ENCODE assay signal across 1 cellular context in the genomic region with DNA sequence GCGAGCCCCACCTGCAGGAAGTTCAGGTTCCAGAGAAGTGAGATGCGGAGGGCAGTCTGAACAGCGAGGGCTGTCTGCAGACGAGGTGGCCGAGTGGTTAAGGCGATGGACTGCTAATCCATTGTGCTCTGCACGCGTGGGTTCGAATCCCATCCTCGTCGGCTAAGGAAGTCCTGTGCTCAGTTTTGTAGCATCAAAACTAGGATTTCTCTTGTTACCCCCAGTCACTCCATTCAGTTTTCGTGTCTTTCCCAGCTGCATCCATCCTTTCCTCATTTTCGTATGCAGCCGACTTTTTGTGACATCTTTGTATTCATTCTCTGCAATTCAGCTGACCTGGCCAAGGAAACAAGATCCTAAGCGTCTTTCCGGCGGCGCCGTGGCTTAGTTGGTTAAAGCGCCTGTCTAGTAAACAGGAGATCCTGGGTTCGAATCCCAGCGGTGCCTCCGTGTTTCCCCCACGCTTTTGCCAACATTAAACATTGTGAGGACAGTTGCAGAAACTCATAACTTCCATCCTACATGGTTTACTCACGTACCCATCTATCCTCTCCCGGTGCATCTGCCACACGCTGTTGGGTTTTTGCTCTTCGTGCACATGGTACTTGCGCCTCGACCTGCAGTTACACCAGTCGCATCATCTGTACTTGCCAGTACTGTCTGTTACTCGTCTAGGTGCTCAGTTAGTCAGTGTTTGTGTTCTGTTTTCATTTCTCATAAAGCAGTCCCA.
TF ChIP-seq lines count a peak whose summit lies in the region.

No MANE protein-coding gene starts in this region.

TF ChIP-seq in A549, 52 proteins besides CTCF, POLR2A, EP300 and RAD21 (continued from another document):
- TF ChIP-seq HMGXB4 (CRISPR knock-in tag; IDR thresholded peaks at IDR 0.05; ENCODE audit: borderline replicate concordance) (peak; percentile 91; the same call in 1 of the 2 replicates), ESRRA (IDR thresholded peaks at IDR 0.05; ENCODE audit: borderline replicate concordance, low read length) (no peak), SMC3 (IDR thresholded peaks at IDR 0.05) (peak; percentile 16; the same call in 2 of the 3 replicates), HDAC2 (IDR thresholded peaks at IDR 0.05) (no peak), MAZ (IDR thresholded peaks at IDR 0.05; ENCODE audit: borderline replicate concordance, low read depth, low read length) (no peak; the same call in 1 of the 2 replicates), HOXA7 (CRISPR knock-in tag; IDR thresholded peaks at IDR 0.05) (peak; percentile 59; the same call in 1 of the 2 replicates), NR3C1 (IDR thresholded peaks at IDR 0.05) (no peak), PBX3 (IDR thresholded peaks at IDR 0.05) (no peak), CHD2 (IDR thresholded peaks at IDR 0.05; ENCODE audit: low read length, partially characterized antibody) (no peak), ATOH8 (CRISPR knock-in tag; IDR thresholded peaks at IDR 0.05; ENCODE audit: low read depth) (no peak), MAFK (IDR thresholded peaks at IDR 0.05; ENCODE audit: partially characterized antibody) (peak; percentile 60), RNF2 (IDR thresholded peaks at IDR 0.05; ENCODE audit: borderline replicate concordance, low read depth) (no peak), HOXB13 (CRISPR knock-in tag; IDR thresholded peaks at IDR 0.05; ENCODE audit: low read depth) (0 out of 2 replicates have a peak, but pooled peaks have one; percentile 79), ZC3H11A (IDR thresholded peaks at IDR 0.05) (no peak; the same call in 1 of the 2 replicates), TP53 (CRISPR knock-in tag; IDR thresholded peaks at IDR 0.05) (peak; percentile 85; the same call in 1 of the 2 replicates), HOXB5 (CRISPR knock-in tag; IDR thresholded peaks at IDR 0.05) (peak; percentile 33), CEBPB (IDR thresholded peaks at IDR 0.05) (peak in 1 of 2 experiments; percentile 77; a peak in 2 of 4 replicates), KDM5A (IDR thresholded peaks at IDR 0.05) (no peak), RFX5 (IDR thresholded peaks at IDR 0.05) (no peak), EHF (CRISPR knock-in tag; IDR thresholded peaks at IDR 0.05) (no peak), BHLHE40 (IDR thresholded peaks at IDR 0.05; ENCODE audit: low read depth, low read length) (peak; percentile 41; the same call in 1 of the 2 replicates), KDM1A (IDR thresholded peaks at IDR 0.05; ENCODE audit: low read depth) (no peak), JUN (IDR thresholded peaks at IDR 0.05) (peak in 1 of 2 experiments; percentile 42; a peak in 4 of 5 replicates), RARB (CRISPR knock-in tag; IDR thresholded peaks at IDR 0.05) (no peak), USF2 (IDR thresholded peaks at IDR 0.05) (no peak), HEYL (CRISPR knock-in tag; IDR thresholded peaks at IDR 0.05) (no peak), ELK1 (IDR thresholded peaks at IDR 0.05; ENCODE audit: low read depth, low read length) (no peak), JUNB (IDR thresholded peaks at IDR 0.05) (no peak), CHD4 (IDR thresholded peaks at IDR 0.05; ENCODE audit: borderline replicate concordance) (no peak), GATA3 (IDR thresholded peaks at IDR 0.05; ENCODE audit: borderline replicate concordance) (peak; percentile 10; the same call in 1 of the 2 replicates), NFE2L2 (conservative IDR thresholded peaks at IDR 0.05; ENCODE audit: low read length) (no peak), RCOR1 (IDR thresholded peaks at IDR 0.05; ENCODE audit: low read depth, low read length) (0 out of 2 replicates have a peak, but pooled peaks have one; percentile 11), NPAS2 (CRISPR knock-in tag; IDR thresholded peaks at IDR 0.05; ENCODE audit: borderline replicate concordance) (no peak), ZNF302 (CRISPR knock-in tag; IDR thresholded peaks at IDR 0.05) (no peak), FOSB (CRISPR knock-in tag; IDR thresholded peaks at IDR 0.05) (no peak), TFCP2L1 (CRISPR knock-in tag; IDR thresholded peaks at IDR 0.05) (no peak), PHF8 (IDR thresholded peaks at IDR 0.05; ENCODE audit: borderline replicate concordance, low read depth) (no peak)
- TF ChIP-seq, protein P1, sequence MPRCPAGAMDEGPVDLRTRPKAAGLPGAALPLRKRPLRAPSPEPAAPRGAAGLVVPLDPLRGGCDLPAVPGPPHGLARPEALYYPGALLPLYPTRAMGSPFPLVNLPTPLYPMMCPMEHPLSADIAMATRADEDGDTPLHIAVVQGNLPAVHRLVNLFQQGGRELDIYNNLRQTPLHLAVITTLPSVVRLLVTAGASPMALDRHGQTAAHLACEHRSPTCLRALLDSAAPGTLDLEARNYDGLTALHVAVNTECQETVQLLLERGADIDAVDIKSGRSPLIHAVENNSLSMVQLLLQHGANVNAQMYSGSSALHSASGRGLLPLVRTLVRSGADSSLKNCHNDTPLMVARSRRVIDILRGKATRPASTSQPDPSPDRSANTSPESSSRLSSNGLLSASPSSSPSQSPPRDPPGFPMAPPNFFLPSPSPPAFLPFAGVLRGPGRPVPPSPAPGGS (IDR thresholded peaks at IDR 0.05), result no peak
